17 cellular contexts compared by ENCODE assay signal in the genomic region with DNA sequence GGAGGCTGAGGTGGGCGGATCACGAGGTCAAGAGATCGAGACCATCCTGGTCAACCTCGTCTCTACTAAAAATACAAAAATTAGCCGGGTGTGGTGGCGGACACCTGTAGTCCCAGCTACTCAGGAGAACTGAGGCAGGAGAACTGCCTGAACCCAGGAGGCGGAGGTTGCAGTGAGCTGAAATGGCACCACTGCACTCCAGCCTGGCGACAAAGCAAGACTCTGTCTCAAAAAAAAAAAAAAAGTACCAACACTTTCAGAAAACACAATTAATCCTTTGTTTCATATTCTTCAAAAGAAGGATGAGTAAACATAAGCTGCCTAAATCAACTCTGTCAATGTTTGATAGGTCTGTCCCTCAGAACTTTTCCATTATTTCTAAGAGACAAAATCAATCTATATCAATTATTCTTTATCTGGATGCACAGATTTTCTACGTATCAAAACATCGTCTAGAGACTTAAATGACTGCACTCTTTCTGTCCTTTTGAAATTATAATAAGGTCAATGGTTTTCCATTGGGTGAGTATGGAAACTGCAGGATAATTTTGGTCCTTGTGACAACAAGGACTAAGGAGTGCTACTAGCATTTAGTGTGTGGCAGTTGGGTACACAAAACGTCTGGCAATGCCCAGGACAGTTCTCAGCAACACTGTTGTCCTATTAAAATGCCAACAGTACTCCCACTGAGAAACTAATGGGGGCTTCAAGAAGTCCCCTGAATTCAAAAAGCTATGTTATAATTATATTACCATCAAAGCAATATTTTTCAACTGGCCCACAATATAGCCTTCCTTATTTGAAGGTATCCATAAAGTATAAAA.
"Had no signal": no experiment of that assay in that cellular context is flagged by ENCODE, and none has a peak within 500 bp of the region (broad histone marks: within the 10 kb centered on the region; RNA-seq: fewer than 3 reads in every experiment).

No MANE protein-coding gene starts in this region.

- H3K27me3 ChIP-seq: hepatocyte, spleen had no signal

- H3K27me3 Mint-ChIP-seq: naive thymus-derived CD4-positive, alpha-beta T cell; stimulated activated memory B cell treated with anti-CD40 and anti-IgM and Interleukin-4, amounts not matched to agents 10 μg/mL and 1 μg/mL and 100 μg/mL, for 72 hours; stimulated activated naive CD8-positive, alpha-beta T cell treated with anti-CD3 and anti-CD28 coated beads, Interleukin-15, Interleukin-2, amounts not matched to agents 100 ng/mL and 50 ng/mL, for 24 hours had no signal

- H3K4me1 Mint-ChIP-seq: naive thymus-derived CD4-positive, alpha-beta T cell; nephron progenitor cell; stimulated activated memory B cell treated with anti-CD40 and anti-IgM and Interleukin-4, amounts not matched to agents 10 μg/mL and 1 μg/mL and 100 μg/mL, for 72 hours had no signal

- DNase-seq: cortex of kidney; effector memory CD4-positive, alpha-beta T cell; kidney; mesendoderm; naive thymus-derived CD4-positive, alpha-beta T cell; nephron progenitor cell; spleen; stimulated activated CD4-positive, alpha-beta T cell treated with anti-CD3 and anti-CD28 coated beads, Interleukin-15, amount 100 ng/mL, for 24 hours; stimulated activated CD4-positive, alpha-beta T cell treated with anti-CD3 and anti-CD28 coated beads, Interleukin-1b, Interleukin-23, amount 100 ng/mL, for 48 hours; stimulated activated CD4-positive, alpha-beta T cell treated with anti-CD3 and anti-CD28 coated beads, Interleukin-4, amount 100 ng/mL, for 24 hours; trophoblast cell had no signal

- H3K27ac Mint-ChIP-seq: naive thymus-derived CD4-positive, alpha-beta T cell; nephron progenitor cell; stimulated activated memory B cell treated with anti-CD40 and anti-IgM and Interleukin-4, amounts not matched to agents 10 μg/mL and 1 μg/mL and 100 μg/mL, for 72 hours; stimulated activated naive CD8-positive, alpha-beta T cell treated with anti-CD3 and anti-CD28 coated beads, Interleukin-15, Interleukin-2, amounts not matched to agents 100 ng/mL and 50 ng/mL, for 24 hours had no signal

- ATAC-seq: esophagus mucosa; naive thymus-derived CD4-positive, alpha-beta T cell; sciatic nerve; stimulated activated memory B cell treated with anti-CD40 and anti-IgM and Interleukin-4, amounts not matched to agents 10 μg/mL and 1 μg/mL and 100 μg/mL, for 72 hours had no signal

- H3K4me3 ChIP-seq: hepatocyte, spleen had no signal

- H3K27ac ChIP-seq: hepatocyte, parathyroid adenoma, spleen had no signal

- H3K4me3 Mint-ChIP-seq: naive thymus-derived CD4-positive, alpha-beta T cell; nephron progenitor cell; stimulated activated memory B cell treated with anti-CD40 and anti-IgM and Interleukin-4, amounts not matched to agents 10 μg/mL and 1 μg/mL and 100 μg/mL, for 72 hours; stimulated activated naive CD8-positive, alpha-beta T cell treated with anti-CD3 and anti-CD28 coated beads, Interleukin-15, Interleukin-2, amounts not matched to agents 100 ng/mL and 50 ng/mL, for 24 hours had no signal

- H3K9me3 Mint-ChIP-seq: naive thymus-derived CD4-positive, alpha-beta T cell; nephron progenitor cell; stimulated activated memory B cell treated with anti-CD40 and anti-IgM and Interleukin-4, amounts not matched to agents 10 μg/mL and 1 μg/mL and 100 μg/mL, for 72 hours; stimulated activated naive CD8-positive, alpha-beta T cell treated with anti-CD3 and anti-CD28 coated beads, Interleukin-15, Interleukin-2, amounts not matched to agents 100 ng/mL and 50 ng/mL, for 24 hours had no signal
